Comparison of ENCODE assay signal across 9 cellular contexts in genomic region chr17:76497699-76497978, GRCh38. TPM values are rescaled to one million over a fixed set of nuclear protein-coding genes. Genes with fewer than 3 reads are reported as not detected.
DNase-seq lines count a peak whose midpoint lies in the region; ATAC-seq and TF ChIP-seq lines count a peak whose summit lies in the region.
"Had no signal": no experiment of that assay in that cellular context is flagged by ENCODE, and none has a peak within 500 bp of the region (broad histone marks: within the 10 kb centered on the region; RNA-seq: fewer than 3 reads in every experiment).

No MANE protein-coding gene starts in this region.

- TF ChIP-seq EP300 in suprapubic skin (IDR thresholded peaks at IDR 0.05) = no peak

- no peak for TF ChIP-seq POLR2A in suprapubic skin (IDR thresholded peaks at IDR 0.05)
- no peak for TF ChIP-seq POLR2A in erythroblast (IDR thresholded peaks at IDR 0.05; ENCODE audit: low read length)

- no peaks in the 10 kb centered on the region for H3K9me3 Mint-ChIP-seq in central memory CD8-positive, alpha-beta T cell
- no peaks in the 10 kb centered on the region for H3K9me3 Mint-ChIP-seq in activated CD4-positive, alpha-beta T cell treated with anti-CD3 and anti-CD28 coated beads, Interleukin-2, amount 10 ng/mL, durations not matched to agents 24 days and 14 days

- H3K36me3 Mint-ChIP-seq in central memory CD8-positive, alpha-beta T cell (ENCODE audit: insufficient read depth) = peaks cover 17% of the 10 kb centered on the region
- peaks cover 11% of the 10 kb centered on the region for H3K36me3 Mint-ChIP-seq in activated CD4-positive, alpha-beta T cell treated with anti-CD3 and anti-CD28 coated beads, Interleukin-2, amount 10 ng/mL, durations not matched to agents 24 days and 14 days (ENCODE audit: low read depth)

- intact Hi-C loops in Panc1 (cut with micrococcal nuclease; ENCODE audit: unreplicated experiment) = no loop called here
- intact Hi-C loops in activated CD4-positive, alpha-beta T cell treated with anti-CD3 and anti-CD28 coated beads, Interleukin-2, amount 10 ng/mL, durations not matched to agents 24 days and 14 days (cut with micrococcal nuclease) = no loop called here

- 42 to 81% methylated on average over 2 of the region's 2 CpGs for WGBS in lung, 2 donors
- WGBS in suprapubic skin = 14% methylated on average over 1 of the region's 2 CpGs

- POLR2A ChIA-PET in Panc1 (lab: Charles Lee) = interaction anchor here (0.9 kb wide), 1 partner anchor 44 kb away, joined by 8 read pairs; no protein-coding TSS in a partner anchor

- no TSS peak for BruUV-seq in Panc1 (replicated peaks; lab: Mats Ljungman, UMichigan)

- H3K27me3 ChIP-seq in Panc1 (ENCODE audit: control insufficient read depth, insufficient read depth, low read length) = no peaks in the 10 kb centered on the region
- no peaks in the 10 kb centered on the region for H3K27me3 ChIP-seq in lung (ENCODE audit: control insufficient read depth, insufficient read depth)
- no peaks in the 10 kb centered on the region for H3K27me3 ChIP-seq in suprapubic skin

- H3K27ac Mint-ChIP-seq in central memory CD8-positive, alpha-beta T cell (ENCODE audit: low read depth) = peak overlapping the region; percentile 95
- H3K27ac Mint-ChIP-seq in activated CD4-positive, alpha-beta T cell treated with anti-CD3 and anti-CD28 coated beads, Interleukin-2, amount 10 ng/mL, durations not matched to agents 24 days and 14 days = no peak overlapping the region

- H3K4me3 ChIP-seq in Panc1 (ENCODE audit: low read depth in 2 of 2, low read length in 2 of 2) (peak overlapping the region; percentile 8 to 89; a peak in 3 of 4 replicates), lung (no peak overlapping the region), suprapubic skin (peak overlapping the region; percentile 30)

- CTCF ChIA-PET in Panc1 (lab: Charles Lee) = interaction anchor here (0.5 to 0.8 kb wide), 5 partner anchors 14 to 658 kb away, joined by 3 to 6 read pairs (median 3); no protein-coding TSS in a partner anchor

- ATAC-seq in Panc1 (no peak), lung (ENCODE audit: insufficient read depth, low FRiP score) (no peak), HG03565 (IDR thresholded peaks at IDR 0.05; ENCODE audit: unreplicated experiment) (no peak)
- no peak for ATAC-seq in central memory CD8-positive, alpha-beta T cell (replicated peaks; ENCODE audit: extremely low read depth, poor library complexity, severe bottlenecking)

- no peaks in the 10 kb centered on the region for H3K9me3 ChIP-seq in Panc1 (ENCODE audit: control insufficient read depth, insufficient read depth, low read depth, low read length)
- H3K9me3 ChIP-seq in lung (ENCODE audit: control insufficient read depth in 2 of 2, insufficient read depth in 1 of 2, low read length in 1 of 2) = no peaks in the 10 kb centered on the region
- no peaks in the 10 kb centered on the region for H3K9me3 ChIP-seq in suprapubic skin

- H3K36me3 ChIP-seq in Panc1 (ENCODE audit: control insufficient read depth, insufficient read depth, low read length) = peaks cover 7% of the 10 kb centered on the region; the same call in 1 of the 2 replicates
- peaks cover 0 to 2% of the 10 kb centered on the region in 2 donors for H3K36me3 ChIP-seq in lung (ENCODE audit: control insufficient read depth in 2 of 2, insufficient read depth in 2 of 2, low read length in 2 of 2)
- H3K36me3 ChIP-seq in suprapubic skin = no peaks in the 10 kb centered on the region

- peaks cover 63% of the 10 kb centered on the region for H3K4me1 Mint-ChIP-seq in central memory CD8-positive, alpha-beta T cell
- peaks cover 62% of the 10 kb centered on the region for H3K4me1 Mint-ChIP-seq in activated CD4-positive, alpha-beta T cell treated with anti-CD3 and anti-CD28 coated beads, Interleukin-2, amount 10 ng/mL, durations not matched to agents 24 days and 14 days

- peaks cover 66% of the 10 kb centered on the region for H3K4me1 ChIP-seq in Panc1 (ENCODE audit: control insufficient read depth, insufficient read depth, low read length)
- H3K4me1 ChIP-seq in lung (ENCODE audit: control insufficient read depth in 2 of 2, insufficient read depth in 2 of 2, low read length in 2 of 2) = peaks cover 5 to 49% of the 10 kb centered on the region in 2 donors
- H3K4me1 ChIP-seq in suprapubic skin = peaks cover 66% of the 10 kb centered on the region

- in situ Hi-C loops in Panc1 (cut with HindIII; ENCODE audit: low pct_unique_long_range_greater_than_20kb, low sequenced_read_pairs) = no loop called here

- H3K27me3 Mint-ChIP-seq in central memory CD8-positive, alpha-beta T cell = no peaks in the 10 kb centered on the region
- H3K27me3 Mint-ChIP-seq in activated CD4-positive, alpha-beta T cell treated with anti-CD3 and anti-CD28 coated beads, Interleukin-2, amount 10 ng/mL, durations not matched to agents 24 days and 14 days = no peaks in the 10 kb centered on the region

- H3K27ac ChIP-seq in Panc1 (ENCODE audit: low read length) (peak overlapping the region; percentile 89), lung (ENCODE audit: low read depth in 1 of 2, low read length in 1 of 2) (peak overlapping the region; percentile 79 to 87), suprapubic skin (no peak overlapping the region)

- no peak for DNase-seq in Panc1 (ENCODE audit: low read depth, low spot score)
- no peak for DNase-seq in central memory CD8-positive, alpha-beta T cell (ENCODE audit: low spot score in 2 of 2)
- DNase-seq in lung (ENCODE audit: low spot score) = no peak
- no peak for DNase-seq in suprapubic skin (ENCODE audit: low spot score in 2 of 2)
- no peak for DNase-seq in activated CD4-positive, alpha-beta T cell treated with anti-CD3 and anti-CD28 coated beads, Interleukin-2, amount 10 ng/mL, durations not matched to agents 24 days and 14 days
- no peak for DNase-seq in NK-92 (lab: John Stamatoyannopoulos, UW; ENCODE audit: unreplicated experiment)
- DNase-seq in erythroblast (lab: John Stamatoyannopoulos, UW) = no peak
- DNase-seq: NCI-H2081 treated with DMSO at 0.1 percent for 48 hours had no signal

- no peak overlapping the region for H3K4me3 Mint-ChIP-seq in central memory CD8-positive, alpha-beta T cell
- no peak overlapping the region for H3K4me3 Mint-ChIP-seq in activated CD4-positive, alpha-beta T cell treated with anti-CD3 and anti-CD28 coated beads, Interleukin-2, amount 10 ng/mL, durations not matched to agents 24 days and 14 days

- TF ChIP-seq CTCF in Panc1 (IDR thresholded peaks at IDR 0.05) (no peak), lung (IDR thresholded peaks at IDR 0.05; ENCODE audit: control extremely low read depth, extremely low read depth) (no peak), suprapubic skin (IDR thresholded peaks at IDR 0.05) (no peak)

RNA-seq across cellular contexts. Expression of gene RHBDF2, which starts 3.6 kb away (rescaled TPM):
- 67.8 TPM for total RNA-seq in Panc1 (2021; ENCODE audit: unreplicated experiment)
- 77.4 TPM for polyA plus RNA-seq in Panc1 (2012; ENCODE audit: insufficient read length)
- total RNA-seq in lung = 10 to 100 TPM; 22.7 to 56.5 TPM
- 100 to 1,000 TPM in 1 of 2 donors, 10 to 100 TPM in 1; 20.1 to 116 TPM for polyA plus RNA-seq in lung
- total RNA-seq in suprapubic skin = 10 to 100 TPM; 45.9 to 82.6 (median 52.6) TPM
- total RNA-seq in activated CD4-positive, alpha-beta T cell treated with anti-CD3 and anti-CD28 coated beads, Interleukin-2, amount 10 ng/mL, durations not matched to agents 24 days and 14 days = 45.4 and 54.5 TPM in 2 replicates

RNA-seq across cellular contexts. Expression of gene AANAT, which starts 30.2 kb away (rescaled TPM):
- not detected for total RNA-seq in Panc1 (2021; ENCODE audit: unreplicated experiment)
- polyA plus RNA-seq in Panc1 (2012; ENCODE audit: insufficient read length) = 0.24 TPM
- total RNA-seq in lung = under 1 TPM in 1 of 2 donors, not detected in 1; 0.31 TPM
- under 1 TPM in 1 of 2 donors, not detected in 1; 0.10 TPM for polyA plus RNA-seq in lung
- not detected for total RNA-seq in suprapubic skin
- not detected in 2 replicates for total RNA-seq in activated CD4-positive, alpha-beta T cell treated with anti-CD3 and anti-CD28 coated beads, Interleukin-2, amount 10 ng/mL, durations not matched to agents 24 days and 14 days

RNA-seq across cellular contexts. Expression of gene CYGB, which starts 39.9 kb away (rescaled TPM):
- total RNA-seq in Panc1 (2021; ENCODE audit: unreplicated experiment) (6.0 TPM), lung (10 to 100 TPM; 15.9 to 20.0 TPM), suprapubic skin (10 to 100 TPM in 2 of 4 donors, 1 to 10 TPM in 2; 2.8 to 18.2 (median 10.4) TPM)
- 16.3 TPM for polyA plus RNA-seq in Panc1 (2012; ENCODE audit: insufficient read length)
- 10 to 100 TPM; 21.4 to 30.4 TPM for polyA plus RNA-seq in lung
- not detected in 2 replicates for total RNA-seq in activated CD4-positive, alpha-beta T cell treated with anti-CD3 and anti-CD28 coated beads, Interleukin-2, amount 10 ng/mL, durations not matched to agents 24 days and 14 days

RNA-seq across cellular contexts. Expression of gene PRCD, which starts 42.2 kb away (rescaled TPM):
- total RNA-seq in Panc1 (2021; ENCODE audit: unreplicated experiment) = 0.54 TPM
- polyA plus RNA-seq in Panc1 (2012; ENCODE audit: insufficient read length) = 1.6 TPM
- 10 to 100 TPM in 1 of 2 donors, 1 to 10 TPM in 1; 3.3 to 11.3 TPM for total RNA-seq in lung
- 1 to 10 TPM; 2.0 to 7.9 TPM for polyA plus RNA-seq in lung
- total RNA-seq in suprapubic skin = 1 to 10 TPM in 3 of 4 donors, not detected in 1; 1.3 to 2.8 (median 2.2) TPM
- not detected in 2 replicates for total RNA-seq in activated CD4-positive, alpha-beta T cell treated with anti-CD3 and anti-CD28 coated beads, Interleukin-2, amount 10 ng/mL, durations not matched to agents 24 days and 14 days

RNA-seq across cellular contexts. Expression of gene UBE2O, which starts 44.7 kb away (rescaled TPM):
- 47.5 TPM for total RNA-seq in Panc1 (2021; ENCODE audit: unreplicated experiment)
- polyA plus RNA-seq in Panc1 (2012; ENCODE audit: insufficient read length) = 57.7 TPM
- total RNA-seq in lung = 10 to 100 TPM; 24.3 to 24.6 TPM
- polyA plus RNA-seq in lung = 10 to 100 TPM; 10.8 to 11.1 TPM
- 10 to 100 TPM; 31.3 to 42.0 (median 37.7) TPM for total RNA-seq in suprapubic skin
- 43.8 and 44.0 TPM in 2 replicates for total RNA-seq in activated CD4-positive, alpha-beta T cell treated with anti-CD3 and anti-CD28 coated beads, Interleukin-2, amount 10 ng/mL, durations not matched to agents 24 days and 14 days
